In genomic region chr4:151055539-151055938, GRCh38 we compare ENCODE assay signal across 2 cellular contexts.
TF ChIP-seq lines count a peak whose summit lies in the region.

No MANE protein-coding gene starts in this region.

TF ChIP-seq in GM12891, 5 proteins besides CTCF, POLR2A, EP300 and RAD21 (continued from another document):
- no peak for TF ChIP-seq SPI1 (IDR thresholded peaks at IDR 0.05; ENCODE audit: low read depth, low read length)

TF ChIP-seq in H1, 55 proteins besides CTCF, POLR2A, EP300 and RAD21 (continued from another document):
- TF ChIP-seq ATF2 (IDR thresholded peaks at IDR 0.05; ENCODE audit: low read length) (no peak), POU5F1 (IDR thresholded peaks at IDR 0.05; ENCODE audit: low read depth, low read length) (no peak), CHD2 (IDR thresholded peaks at IDR 0.05; ENCODE audit: low read length) (no peak), BCL11A (IDR thresholded peaks at IDR 0.05; ENCODE audit: low read depth in 2 of 2, low read length in 2 of 2) (no peak), MAFK (IDR thresholded peaks at IDR 0.05; ENCODE audit: low read depth, low read length) (no peak), KDM4A (IDR thresholded peaks at IDR 0.05; ENCODE audit: low read depth, low read length, severe bottlenecking) (no peak), SIRT6 (IDR thresholded peaks at IDR 0.05; ENCODE audit: low read length) (no peak), NRF1 (IDR thresholded peaks at IDR 0.05; ENCODE audit: low read depth, low read length) (no peak), SAP30 (IDR thresholded peaks at IDR 0.05; ENCODE audit: insufficient read depth, insufficient replicate concordance, low read length) (no peak), CTBP2 (IDR thresholded peaks at IDR 0.05; ENCODE audit: borderline replicate concordance, insufficient read depth, insufficient read length, low read length) (no peak), TAF7 (optimal IDR thresholded peaks at IDR 0.05; ENCODE audit: borderline replicate concordance, low read depth, low read length) (no peak), ZNF274 (IDR thresholded peaks at IDR 0.05; ENCODE audit: borderline replicate concordance, extremely low read depth, low read length) (no peak), EGR1 (IDR thresholded peaks at IDR 0.05; ENCODE audit: borderline replicate concordance, low read depth, low read length) (no peak)
TF ChIP-seq in H1: peak in this region for 0.
